10 cellular contexts compared by ENCODE assay signal in the genomic region with DNA sequence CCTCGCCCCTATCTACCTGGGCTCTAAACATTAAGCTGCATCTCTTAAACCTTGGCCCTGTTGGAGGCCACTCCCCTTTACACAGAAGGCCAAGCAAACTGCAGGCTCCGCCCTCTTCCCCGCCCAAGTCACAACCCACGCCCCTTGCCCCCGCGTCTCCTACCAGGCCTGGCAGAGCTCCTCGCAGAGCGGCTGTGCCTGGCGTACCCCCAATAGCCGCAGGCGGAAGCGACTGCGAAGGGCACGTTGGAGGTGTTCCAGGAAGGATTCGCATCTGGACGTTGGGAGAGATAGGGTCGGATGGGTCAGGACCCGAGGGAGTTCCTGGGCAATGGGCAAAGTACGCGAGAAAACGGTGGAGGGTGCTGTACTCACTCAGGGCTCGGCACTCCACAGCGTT. TPM values are rescaled to one million over a fixed set of nuclear protein-coding genes. Genes with fewer than 3 reads are reported as not detected.
DNase-seq lines count a peak whose midpoint lies in the region; ATAC-seq, FAIRE-seq and TF ChIP-seq lines count a peak whose summit lies in the region.
"Had no signal": no experiment of that assay in that cellular context is flagged by ENCODE, and none has a peak within 500 bp of the region (broad histone marks: within the 10 kb centered on the region; RNA-seq: fewer than 3 reads in every experiment).

No MANE protein-coding gene starts in this region.

- H3K4me3 ChIP-seq in MG63 (no peak overlapping the region), iPS-20b (ENCODE audit: low read length) (peak overlapping the region; percentile 58; the same call in 1 of the 2 replicates)

- peaks cover 4% of the 10 kb centered on the region; the same call in 1 of the 2 replicates for H3K9me3 ChIP-seq in MG63
- no peaks in the 10 kb centered on the region for H3K9me3 ChIP-seq in iPS-20b (ENCODE audit: insufficient read depth, low read depth, low read length)

- peaks cover 4% of the 10 kb centered on the region; the same call in 1 of the 2 replicates for H3K4me1 ChIP-seq in iPS-20b (ENCODE audit: insufficient read depth, low read length)

- TF ChIP-seq POLR2A in GM12892 (IDR thresholded peaks at IDR 0.05; ENCODE audit: low read depth, low read length) = no peak

- H3K9ac ChIP-seq in iPS-20b (ENCODE audit: low read depth, low read length) = peak overlapping the region; percentile 38; the same call in 1 of the 2 replicates

- H3K36me3 ChIP-seq in MG63 (no peaks in the 10 kb centered on the region), iPS-20b (ENCODE audit: insufficient read depth, low read depth, low read length) (no peaks in the 10 kb centered on the region)

- no peak for FAIRE-seq in GM12892 (lab: Jason Lieb, UNC)
- FAIRE-seq: islet of Langerhans had no signal

- DNase-seq in DMS79 (lab: John Stamatoyannopoulos, UW) = peak; percentile 81
- DNase-seq in MG63 = peak; percentile 64
- DNase-seq in GM12892 (ENCODE audit: insufficient read length) = no peak
- no peak for DNase-seq in KG1 (lab: John Stamatoyannopoulos, UW)
- DNase-seq in epidermal melanocyte (ENCODE audit: insufficient read length, low spot score) = no peak

- ATAC-seq in SK-N-SH treated with all-trans-retinoic acid at 6 μM for 48 hours (peak; percentile 85), HG03571 (IDR thresholded peaks at IDR 0.05; ENCODE audit: unreplicated experiment) (no peak)

- H3K27me3 ChIP-seq in MG63 = peaks cover 29% of the 10 kb centered on the region
- H3K27me3 ChIP-seq in iPS-20b (ENCODE audit: insufficient read depth, low read length) = peaks cover 48% of the 10 kb centered on the region

- no peak overlapping the region for H3K27ac ChIP-seq in iPS-20b (ENCODE audit: low read length)

TF ChIP-seq in SK-N-SH treated with all-trans-retinoic acid at 6 μM for 48 hours, 23 proteins besides CTCF, POLR2A, EP300 and RAD21:
- peak; percentile 32; the same call in 1 of the 2 replicates for TF ChIP-seq TCF4 (CRISPR knock-in tag; IDR thresholded peaks at IDR 0.05; ENCODE audit: borderline replicate concordance)
- no peak for TF ChIP-seq RARB (CRISPR knock-in tag; IDR thresholded peaks at IDR 0.05)

RNA-seq across cellular contexts. Expression of a gene that starts 5.9 kb away (rescaled TPM):
- total RNA-seq in MG63 (2014; rRNA removed; shearing (Covaris generic); ENCODE audit: low replicate concordance) = 0.95 TPM in 1 of 2 replicates, not detected in the other
- polyA plus RNA-seq in GM12892 (2012; ENCODE audit: missing spikeins) = not detected
- total RNA-seq: activated CD8-positive, alpha-beta memory T cell treated with anti-CD3 and anti-CD28 coated beads for 36 hours had no signal

RNA-seq across cellular contexts. Expression of a gene that starts 9.8 kb away (rescaled TPM):
- total RNA-seq in MG63 (2014; rRNA removed; shearing (Covaris generic); ENCODE audit: low replicate concordance) = 3.4 and 9.8 TPM in 2 replicates
- 1.1 TPM for polyA plus RNA-seq in GM12892 (2012; ENCODE audit: missing spikeins)

RNA-seq across cellular contexts. Expression of a gene that starts 22.1 kb away (rescaled TPM):
- 153 and 219 TPM in 2 replicates for total RNA-seq in MG63 (2014; rRNA removed; shearing (Covaris generic); ENCODE audit: low replicate concordance)
- polyA plus RNA-seq in GM12892 (2012; ENCODE audit: missing spikeins) = 33.0 TPM

RNA-seq across cellular contexts. Expression of a gene that starts 26.6 kb away (rescaled TPM):
- 0.99 TPM in 1 of 2 replicates, not detected in the other for total RNA-seq in MG63 (2014; rRNA removed; shearing (Covaris generic); ENCODE audit: low replicate concordance)
- polyA plus RNA-seq in GM12892 (2012; ENCODE audit: missing spikeins) = 16.1 TPM

RNA-seq across cellular contexts. Expression of a gene that starts 26.9 kb away (rescaled TPM):
- 279 and 325 TPM in 2 replicates for total RNA-seq in MG63 (2014; rRNA removed; shearing (Covaris generic); ENCODE audit: low replicate concordance)
- polyA plus RNA-seq in GM12892 (2012; ENCODE audit: missing spikeins) = 219 TPM

Comparison
In these comparisons a context has a peak if more than half of its experiments do, and no peak if none do; other contexts are left out.
1. DNase-seq: peak in DMS79 (single experiment) and MG63 (single experiment); none in GM12892 (single experiment), KG1 (single experiment) and epidermal melanocyte (single experiment).